ENCODE assay signal across 13 cellular contexts in the genomic region with DNA sequence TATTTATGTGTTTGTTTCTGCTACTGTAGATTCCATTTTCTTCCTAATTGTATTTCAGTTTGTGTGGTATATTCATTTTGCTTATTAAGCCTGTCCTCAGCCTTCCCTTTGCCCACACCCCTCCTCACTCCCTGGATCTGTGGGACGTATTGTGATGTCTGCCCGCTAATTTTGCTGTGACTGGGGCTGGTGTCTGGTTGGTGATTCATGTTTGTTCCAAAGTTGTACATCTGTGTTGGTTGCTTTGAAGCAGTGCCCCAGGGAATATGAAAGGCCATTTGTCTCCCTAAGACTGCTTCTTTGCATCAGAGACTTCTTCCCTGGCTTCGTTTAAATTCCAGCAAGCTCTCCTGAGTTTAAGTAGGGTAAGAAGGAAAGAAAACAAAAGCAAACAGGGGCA.
A peak's percentile ranks its signal among the peaks of the same experiment; 100 is the strongest.
DNase-seq lines count a peak whose midpoint lies in the region; ATAC-seq and TF ChIP-seq lines count a peak whose summit lies in the region.
"Had no signal": no experiment of that assay in that cellular context is flagged by ENCODE, and none has a peak within 500 bp of the region (broad histone marks: within the 10 kb centered on the region; RNA-seq: fewer than 3 reads in every experiment).

No MANE protein-coding gene starts in this region.

- peak overlapping the region; percentile 87 for H3K27ac ChIP-seq in substantia nigra (ENCODE audit: low read depth, low read length, poor library complexity, severe bottlenecking)
- H3K27ac ChIP-seq: 22Rv1, spleen had no signal

- DNase-seq in DMS 273 (lab: John Stamatoyannopoulos, UW; ENCODE audit: unreplicated experiment) = peak; percentile 14
- DNase-seq in DMS 273 treated with DMSO at 0.1 percent for 48 hours (lab: John Stamatoyannopoulos, UW) = no peak
- DNase-seq in amygdala (lab: John Stamatoyannopoulos, UW) = peak in 52 of 56 donors; percentile 9 to 90 (median 64)
- peak; percentile 74 for DNase-seq in inferior parietal cortex (ENCODE audit: extremely low spot score)
- peak in 44 of 49 donors; percentile 9 to 85 (median 57) for DNase-seq in substantia nigra (lab: John Stamatoyannopoulos, UW)
- no peak for DNase-seq in GM10248 (ENCODE audit: extremely low spot score)
- DNase-seq in NCI-H748 treated with DMSO at 0.1 percent for 48 hours (lab: John Stamatoyannopoulos, UW) = no peak
- DNase-seq: activated B cell treated with CpG ODN at 0.5 μM for 24 hours, cerebellar nuclear complex, OCI-M1, spleen had no signal

- no peak for ATAC-seq in GM21526 (IDR thresholded peaks at IDR 0.05; ENCODE audit: low FRiP score, unreplicated experiment)

- CTCF ChIA-PET in GM10248 (lab: Yijun Ruan, JAX) = interaction anchor here (0.9 to 24.7 kb wide), 15 partner anchors 8 to 527 kb away, joined by 3 to 516 read pairs (median 11); no protein-coding TSS in a partner anchor

- TF ChIP-seq CTCF in GM10248 (IDR thresholded peaks at IDR 0.05; ENCODE audit: control extremely low read depth, extremely low read depth, low read depth, missing control alignments) = no peak

- POLR2A ChIA-PET in GM10248 (lab: Yijun Ruan, JAX) = interaction anchor here (0.6 kb wide), 1 partner anchor 156 kb away, joined by 3 read pairs; no protein-coding TSS in a partner anchor

Comparison
In these comparisons a context has a peak if more than half of its experiments do, and no peak if none do; other contexts are left out.
1. DNase-seq: peak in DMS 273 (single experiment), amygdala (52 of 56), inferior parietal cortex (single experiment) and substantia nigra (44 of 49); none in DMS 273 treated with DMSO at 0.1 percent for 48 hours (single experiment), GM10248 (single experiment) and NCI-H748 treated with DMSO at 0.1 percent for 48 hours (single experiment).